Comparison of ENCODE assay signal across 10 cellular contexts in the genomic region with DNA sequence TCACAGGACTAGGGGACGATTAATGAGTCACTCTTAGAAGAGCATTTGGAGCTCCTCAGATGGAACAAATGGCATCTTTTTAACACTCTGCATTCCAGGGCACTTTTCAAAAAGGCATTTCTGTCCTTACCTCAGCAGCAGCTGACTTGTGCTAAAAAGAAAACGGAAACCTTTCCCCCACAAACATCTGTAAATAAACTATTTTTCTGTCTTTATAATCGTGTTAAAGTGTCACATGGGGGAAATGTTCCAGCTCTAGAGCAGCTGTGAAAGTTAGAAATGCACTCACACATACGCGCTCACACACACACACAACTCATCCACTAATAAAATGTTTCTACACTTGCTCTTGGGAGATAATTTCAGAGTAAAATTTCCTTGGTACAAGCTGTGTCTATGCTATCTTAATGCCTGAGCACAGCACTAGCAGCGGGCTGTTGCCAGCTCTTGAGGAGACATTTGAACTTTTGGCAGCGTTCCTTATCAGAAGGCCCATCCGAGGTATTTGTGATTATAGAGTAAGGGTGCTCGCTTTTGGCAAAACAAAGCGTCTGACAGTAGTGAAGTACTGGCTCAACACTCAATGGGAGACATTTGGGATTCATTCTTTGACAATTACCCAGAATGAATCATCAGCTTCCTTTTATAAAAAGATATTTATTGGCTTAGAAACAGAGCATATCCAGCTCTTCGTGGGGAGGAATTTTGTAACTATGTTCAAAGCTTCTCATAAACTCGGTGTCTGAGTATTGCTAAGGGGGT.
DNase-seq lines count a peak whose midpoint lies in the region; ATAC-seq lines count a peak whose summit lies in the region.
"Had no signal": no experiment of that assay in that cellular context is flagged by ENCODE, and none has a peak within 500 bp of the region (broad histone marks: within the 10 kb centered on the region; RNA-seq: fewer than 3 reads in every experiment).

No MANE protein-coding gene starts in this region.

- peak overlapping the region; percentile 29 for H2AFZ ChIP-seq in GM23248

- ATAC-seq in stimulated activated memory B cell treated with anti-CD40 and anti-IgM and Interleukin-4, amounts not matched to agents 10 μg/mL and 1 μg/mL and 100 μg/mL, for 72 hours = no peak
- no peak for ATAC-seq in GM21515 (IDR thresholded peaks at IDR 0.05; ENCODE audit: unreplicated experiment)

- H3K9me3 Mint-ChIP-seq in stimulated activated memory B cell treated with anti-CD40 and anti-IgM and Interleukin-4, amounts not matched to agents 10 μg/mL and 1 μg/mL and 100 μg/mL, for 72 hours = no peaks in the 10 kb centered on the region
- no peaks in the 10 kb centered on the region for H3K9me3 Mint-ChIP-seq in CD8-positive, alpha-beta memory T cell

- peak overlapping the region; percentile 49 for H3K4me3 ChIP-seq in GM23248
- H3K4me3 ChIP-seq in CD8-positive, alpha-beta memory T cell (ENCODE audit: low read length) = no peak overlapping the region

- peak overlapping the region; percentile 19 for H3K9ac ChIP-seq in GM23248

- H4K20me1 ChIP-seq in GM23248 (ENCODE audit: insufficient read depth) = no peaks in the 10 kb centered on the region

- no peak overlapping the region for H3K4me3 Mint-ChIP-seq in stimulated activated memory B cell treated with anti-CD40 and anti-IgM and Interleukin-4, amounts not matched to agents 10 μg/mL and 1 μg/mL and 100 μg/mL, for 72 hours
- H3K4me3 Mint-ChIP-seq in CD8-positive, alpha-beta memory T cell = no peak overlapping the region

- H3K4me2 ChIP-seq in GM23248 (ENCODE audit: unreplicated experiment) = peak overlapping the region; percentile 74

- in situ Hi-C loops in GM23248 (cut with MboI) = no loop called here

- H3K36me3 Mint-ChIP-seq in stimulated activated memory B cell treated with anti-CD40 and anti-IgM and Interleukin-4, amounts not matched to agents 10 μg/mL and 1 μg/mL and 100 μg/mL, for 72 hours = peaks cover 80% of the 10 kb centered on the region
- peaks cover 2 to 63% (median 32%) of the 10 kb centered on the region in 3 donors for H3K36me3 Mint-ChIP-seq in CD8-positive, alpha-beta memory T cell

- CTCF ChIA-PET in CD8-positive, alpha-beta memory T cell (lab: Charles Lee) = interaction anchor here (1.2 to 2.0 kb wide), 2 partner anchors 9 to 20 kb away, joined by 4 to 5 read pairs; no protein-coding TSS in a partner anchor

- H3K27ac ChIP-seq in GM23248 = peak overlapping the region; percentile 52
- no peak overlapping the region for H3K27ac ChIP-seq in CD8-positive, alpha-beta memory T cell (ENCODE audit: low read depth, low read length)

- DNase-seq in GM23248 = peak; percentile 80
- DNase-seq in astrocyte of the hippocampus (ENCODE audit: low read depth, low spot score) = peak; percentile 47
- peak; percentile 69 for DNase-seq in iris pigment epithelial cell (ENCODE audit: low read depth)
- DNase-seq in CD8-positive, alpha-beta memory T cell = no peak
- no peak for DNase-seq in occipital lobe (lab: John Stamatoyannopoulos, UW)
- DNase-seq in 8988T = no peak
- DNase-seq: amniotic stem cell, NCI-H1092 had no signal

- POLR2A ChIA-PET in CD8-positive, alpha-beta memory T cell (lab: Charles Lee) = no interaction called here

- H3K9me2 ChIP-seq in GM23248 (ENCODE audit: insufficient read depth) = no peaks in the 10 kb centered on the region

- H3K4me1 ChIP-seq in GM23248 (ENCODE audit: insufficient read depth) = peaks cover 16% of the 10 kb centered on the region
- no peaks in the 10 kb centered on the region for H3K4me1 ChIP-seq in CD8-positive, alpha-beta memory T cell (ENCODE audit: insufficient read depth, low read length)

- H3K27me3 Mint-ChIP-seq in stimulated activated memory B cell treated with anti-CD40 and anti-IgM and Interleukin-4, amounts not matched to agents 10 μg/mL and 1 μg/mL and 100 μg/mL, for 72 hours = no peaks in the 10 kb centered on the region
- no peaks in the 10 kb centered on the region for H3K27me3 Mint-ChIP-seq in CD8-positive, alpha-beta memory T cell

- peaks cover 25% of the 10 kb centered on the region for H3K4me1 Mint-ChIP-seq in stimulated activated memory B cell treated with anti-CD40 and anti-IgM and Interleukin-4, amounts not matched to agents 10 μg/mL and 1 μg/mL and 100 μg/mL, for 72 hours
- peaks cover 0 to 6% (median 3%) of the 10 kb centered on the region in 3 donors for H3K4me1 Mint-ChIP-seq in CD8-positive, alpha-beta memory T cell

- no peaks in the 10 kb centered on the region for H3K9me3 ChIP-seq in GM23248 (ENCODE audit: low read depth)
- H3K9me3 ChIP-seq in CD8-positive, alpha-beta memory T cell (ENCODE audit: low read length) = no peaks in the 10 kb centered on the region

- H3K27ac Mint-ChIP-seq in stimulated activated memory B cell treated with anti-CD40 and anti-IgM and Interleukin-4, amounts not matched to agents 10 μg/mL and 1 μg/mL and 100 μg/mL, for 72 hours = peak overlapping the region; percentile 23
- peak overlapping the region in 4 of 8 donors; percentile 37 to 81 (median 62) for H3K27ac Mint-ChIP-seq in CD8-positive, alpha-beta memory T cell

- no peaks in the 10 kb centered on the region for H3K79me2 ChIP-seq in GM23248 (ENCODE audit: insufficient read depth)

- no peaks in the 10 kb centered on the region for H3K27me3 ChIP-seq in GM23248 (replicated peaks; ENCODE audit: insufficient read depth)
- no peaks in the 10 kb centered on the region for H3K27me3 ChIP-seq in CD8-positive, alpha-beta memory T cell (ENCODE audit: insufficient read depth, low read length, poor library complexity, severe bottlenecking)

- 3 to 5% methylated on average over 12 of the region's 12 CpGs for WGBS in GM23248 (ENCODE audit: low coverage in 1 of 2, low lambda C conversion rate in 2 of 2, missing lambda C conversion rate in 2 of 2), 2 experiments

- peaks cover 26% of the 10 kb centered on the region for H3F3A ChIP-seq in GM23248 (ENCODE audit: insufficient read depth)

- no peaks in the 10 kb centered on the region for H3K36me3 ChIP-seq in GM23248 (ENCODE audit: low read depth)
- H3K36me3 ChIP-seq in CD8-positive, alpha-beta memory T cell (ENCODE audit: insufficient read depth, low read length) = peaks cover 11% of the 10 kb centered on the region

Comparison
In these comparisons a context has a peak if more than half of its experiments do, and no peak if none do; other contexts are left out.
1. DNase-seq: peak in GM23248 (single experiment), astrocyte of the hippocampus (single experiment) and iris pigment epithelial cell (single experiment); none in CD8-positive, alpha-beta memory T cell (0 of 5), occipital lobe (single experiment) and 8988T (single experiment).